Comparison of ENCODE assay signal across 22 cellular contexts in genomic region chr2:205531082-205531481, GRCh38.
"Had no signal": no experiment of that assay in that cellular context is flagged by ENCODE, and none has a peak within 500 bp of the region (broad histone marks: within the 10 kb centered on the region; RNA-seq: fewer than 3 reads in every experiment).

No MANE protein-coding gene starts in this region.

- H3K4me2 ChIP-seq: PC-9 had no signal

- ATAC-seq: activated CD8-positive, alpha-beta T cell treated with anti-CD3 and anti-CD28 coated beads for 36 hours; activated T-cell treated with anti-CD3 and anti-CD28 coated beads, Interleukin-2, amount 50 U/mL, for 72 hours; activated T-helper 17 cell treated with anti-CD3 and anti-CD28 coated beads, Interleukin-2, amount 50 U/mL, for 72 hours; body of pancreas; K562; Right ventricle myocardium inferior had no signal

- H2AFZ ChIP-seq: PC-9 had no signal

- H3K9me3 ChIP-seq: body of pancreas had no signal

- DNase-seq: activated CD4-positive, alpha-beta T cell treated with anti-CD3 and anti-CD28 coated beads, Interleukin-2, amount 10 ng/mL, durations not matched to agents 24 days and 14 days; activated CD4-positive, alpha-beta T cell treated with anti-CD3 and anti-CD28 coated beads, Interleukin-2, amount 50 U/mL, for 4 hours; activated CD8-positive, alpha-beta T cell treated with anti-CD3 and anti-CD28 coated beads for 36 hours; activated effector memory CD4-positive, alpha-beta T cell treated with anti-CD3 and anti-CD28 coated beads, Interleukin-2, amount 50 U/mL, for 16 hours; activated naive CD4-positive, alpha-beta T cell; activated naive CD8-positive, alpha-beta T cell treated with anti-CD3 and anti-CD28 coated beads, Interleukin-2, amount 10 ng/mL, durations not matched to agents 7 days and 5 days; activated T-cell treated with anti-CD3 and anti-CD28 coated beads, Interleukin-2, amount 50 U/mL, for 1 hour; activated T-cell treated with anti-CD3 and anti-CD28 coated beads, Interleukin-2, amount 50 U/mL, for 72 hours; body of pancreas; caudate nucleus; IMR-90; NCI-H1436 treated with DMSO at 0.1 percent for 48 hours; NCI-H187 treated with DMSO at 0.1 percent for 48 hours; NCI-H2081; NCI-H510A; NCI-H526; PC-9; SIG-M5 had no signal

- H3K27me3 ChIP-seq: body of pancreas had no signal

- H3K4me1 ChIP-seq: body of pancreas had no signal

- H3K27ac ChIP-seq: body of pancreas, PC-9, RWPE1 had no signal

- H3K4me3 ChIP-seq: body of pancreas, K562, PC-9 had no signal
